ENCODE assay signal across 1 cellular context in genomic region chr9:34512131-34513078, GRCh38.
TF ChIP-seq lines count a peak whose summit lies in the region.

No MANE protein-coding gene starts in this region.

TF ChIP-seq in HepG2, 621 proteins besides CTCF, POLR2A, EP300 and RAD21 (continued from another document and continues in another):
- TF ChIP-seq POGK (CRISPR knock-in tag; conservative IDR thresholded peaks at IDR 0.05) (no peak), HINFP (CRISPR knock-in tag; IDR thresholded peaks at IDR 0.05; ENCODE audit: low read depth) (no peak), SMAD9 (CRISPR knock-in tag; IDR thresholded peaks at IDR 0.05) (no peak), NR2F2 (IDR thresholded peaks at IDR 0.05; ENCODE audit: borderline replicate concordance, low read depth) (peak; percentile 92), ZBTB10 (CRISPR knock-in tag; IDR thresholded peaks at IDR 0.05; ENCODE audit: borderline replicate concordance) (peak; percentile 59; the same call in 1 of the 2 replicates), BCL3 (CRISPR knock-in tag; IDR thresholded peaks at IDR 0.05) (no peak), SKI (IDR thresholded peaks at IDR 0.05; ENCODE audit: partially characterized antibody) (peak; percentile 96), KLF12 (CRISPR knock-in tag; IDR thresholded peaks at IDR 0.05; ENCODE audit: borderline replicate concordance) (0 out of 2 replicates have a peak, but pooled peaks have one; percentile 30), SALL2 (CRISPR knock-in tag; IDR thresholded peaks at IDR 0.05) (no peak), CENPBD1 (CRISPR knock-in tag; IDR thresholded peaks at IDR 0.05; ENCODE audit: borderline replicate concordance, low read depth) (no peak), ZNF503 (CRISPR knock-in tag; IDR thresholded peaks at IDR 0.05) (peak; percentile 86), RXRB (CRISPR knock-in tag; IDR thresholded peaks at IDR 0.05; ENCODE audit: borderline replicate concordance) (peak; percentile 56), ZNF713 (CRISPR knock-in tag; IDR thresholded peaks at IDR 0.05) (no peak), ZNF773 (CRISPR knock-in tag; IDR thresholded peaks at IDR 0.05; ENCODE audit: borderline replicate concordance) (no peak), PATZ1 (CRISPR knock-in tag; IDR thresholded peaks at IDR 0.05) (peak; percentile 80), FOXJ3 (CRISPR knock-in tag; IDR thresholded peaks at IDR 0.05; ENCODE audit: borderline replicate concordance) (peak; percentile 86; the same call in 1 of the 2 replicates), REXO4 (CRISPR knock-in tag; IDR thresholded peaks at IDR 0.05; ENCODE audit: borderline replicate concordance) (no peak), FOXP1 (IDR thresholded peaks at IDR 0.05) (peak; percentile 80), FOXP1 (CRISPR knock-in tag; IDR thresholded peaks at IDR 0.05) (peak; percentile 97), ZSCAN12 (CRISPR knock-in tag; IDR thresholded peaks at IDR 0.05) (no peak), ZNF670 (CRISPR knock-in tag; IDR thresholded peaks at IDR 0.05; ENCODE audit: borderline replicate concordance) (no peak), SMAD3 (CRISPR knock-in tag; IDR thresholded peaks at IDR 0.05) (0 out of 2 replicates have a peak, but pooled peaks have one; percentile 50), ZBTB21 (CRISPR knock-in tag; IDR thresholded peaks at IDR 0.05) (no peak), AKAP8 (CRISPR knock-in tag; IDR thresholded peaks at IDR 0.05) (no peak), ZNF121 (CRISPR knock-in tag; IDR thresholded peaks at IDR 0.05) (peak; percentile 38; the same call in 1 of the 2 replicates), SOX6 (IDR thresholded peaks at IDR 0.05) (no peak), SOX6 (CRISPR knock-in tag; IDR thresholded peaks at IDR 0.05) (peak; percentile 85), CBX1 (IDR thresholded peaks at IDR 0.05; ENCODE audit: low read depth) (no peak), ZUFSP (CRISPR knock-in tag; IDR thresholded peaks at IDR 0.05; ENCODE audit: borderline replicate concordance) (no peak), ZNF609 (CRISPR knock-in tag; IDR thresholded peaks at IDR 0.05; ENCODE audit: borderline replicate concordance) (peak; percentile 95), REST (IDR thresholded peaks at IDR 0.05; ENCODE audit: borderline replicate concordance in 1 of 2, low read depth in 1 of 2, low read length in 2 of 2) (0 out of 4 replicates have a peak, but pooled peaks of 1 of the 2 experiments have one; percentile 38), NBN (conservative IDR thresholded peaks at IDR 0.05) (no peak), GFI1 (CRISPR knock-in tag; IDR thresholded peaks at IDR 0.05; ENCODE audit: borderline replicate concordance) (peak; percentile 100), ZNF557 (CRISPR knock-in tag; IDR thresholded peaks at IDR 0.05) (no peak), KLF13 (CRISPR knock-in tag; IDR thresholded peaks at IDR 0.05) (no peak), U2AF1 (optimal IDR thresholded peaks at IDR 0.05; ENCODE audit: low read depth, low read length) (no peak), NR2F1 (CRISPR knock-in tag; IDR thresholded peaks at IDR 0.05) (peak; percentile 34 to 68; a peak in 2 of 4 replicates)
